22 cellular contexts compared by ENCODE assay signal in genomic region chr3:139509631-139510030, GRCh38. TPM values are rescaled to one million over a fixed set of nuclear protein-coding genes. Genes with fewer than 3 reads are reported as not detected.
"Had no signal": no experiment of that assay in that cellular context is flagged by ENCODE, and none has a peak within 500 bp of the region (broad histone marks: within the 10 kb centered on the region; RNA-seq: fewer than 3 reads in every experiment).

No MANE protein-coding gene starts in this region.

- DNase-seq: activated B cell treated with CpG ODN at 0.5 μM for 24 hours; activated CD4-positive, alpha-beta memory T cell treated with anti-CD3 and anti-CD28 coated beads for 36 hours; activated CD4-positive, alpha-beta T cell treated with anti-CD3 and anti-CD28 coated beads for 1 hour; activated CD4-positive, alpha-beta T cell treated with anti-CD3 and anti-CD28 coated beads, Interleukin-2, amount 10 ng/mL, durations not matched to agents 7 days and 5 days; activated CD8-positive, alpha-beta memory T cell treated with anti-CD3 and anti-CD28 coated beads for 24 hours; activated effector memory CD4-positive, alpha-beta T cell treated with anti-CD3 and anti-CD28 coated beads, Interleukin-2, amount 50 U/mL, for 16 hours; activated naive CD4-positive, alpha-beta T cell treated with anti-CD3 and anti-CD28 coated beads for 36 hours; activated T-cell treated with anti-CD3 and anti-CD28 coated beads, Interleukin-2, amount 50 U/mL, for 4 hours; amygdala; NCI-H1092; NCI-H1417; NCI-H187; NCI-H2081; NCI-H526; SIG-M5; T-helper 17 cell; T1000 had no signal

- H3K4me2 ChIP-seq: KMS-11 had no signal

- H3K27ac ChIP-seq: KMS-11 had no signal

- H3K9ac ChIP-seq: KMS-11 had no signal

RNA-seq across cellular contexts. Expression of gene RBP1, which starts 29.9 kb away (rescaled TPM):
- total RNA-seq: activated B cell treated with CpG ODN at 0.5 μM for 24 hours; activated CD4-positive, alpha-beta memory T cell treated with anti-CD3 and anti-CD28 coated beads for 36 hours; activated CD4-positive, alpha-beta T cell treated with anti-CD3 and anti-CD28 coated beads, Interleukin-2, amount 10 ng/mL, durations not matched to agents 7 days and 5 days; activated naive CD4-positive, alpha-beta T cell treated with anti-CD3 and anti-CD28 coated beads for 36 hours; MCF 10A; OCI-LY7; T-helper 17 cell had no signal

RNA-seq across cellular contexts. Expression of gene RBP2, which starts 33.3 kb away (rescaled TPM):
- total RNA-seq: activated B cell treated with CpG ODN at 0.5 μM for 24 hours; activated CD4-positive, alpha-beta memory T cell treated with anti-CD3 and anti-CD28 coated beads for 36 hours; activated CD4-positive, alpha-beta T cell treated with anti-CD3 and anti-CD28 coated beads, Interleukin-2, amount 10 ng/mL, durations not matched to agents 7 days and 5 days; activated naive CD4-positive, alpha-beta T cell treated with anti-CD3 and anti-CD28 coated beads for 36 hours; activated T-cell treated with anti-CD3 and anti-CD28 coated beads, Interleukin-2, amount 50 U/mL, for 4 hours; astrocyte; MCF 10A; OCI-LY7; RPMI7951; T-helper 17 cell had no signal
